In genomic region chr6:20023549-20024315, GRCh38 we compare ENCODE assay signal across 8 cellular contexts.
A peak's percentile ranks its signal among the peaks of the same experiment; 100 is the strongest.
DNase-seq lines count a peak whose midpoint lies in the region; ATAC-seq and TF ChIP-seq lines count a peak whose summit lies in the region.
"Not testable (repeated sequence)": the region's sequence is repeated elsewhere in the genome, so short reads cannot be mapped to it uniquely, and the experiment has no call there.

No MANE protein-coding gene starts in this region.

- H3K9me3 Mint-ChIP-seq in immature natural killer cell: not testable (repeated sequence)

- ATAC-seq in GM19395 (IDR thresholded peaks at IDR 0.05; ENCODE audit: unreplicated experiment): peak; percentile 87
- ATAC-seq in HG02642 (IDR thresholded peaks at IDR 0.05; ENCODE audit: poor library complexity, unreplicated experiment): peak; percentile 91
- ATAC-seq in HG03354 (IDR thresholded peaks at IDR 0.05; ENCODE audit: poor library complexity, severe bottlenecking, unreplicated experiment): peak; percentile 92

- peak overlapping the region; percentile 64 to 91 (median 89) for H3K27ac Mint-ChIP-seq in immature natural killer cell

- not testable (repeated sequence) for H3K36me3 Mint-ChIP-seq in immature natural killer cell

- TF ChIP-seq CTCF in GM12864 (IDR thresholded peaks at IDR 0.05; ENCODE audit: low read depth, low read length, missing control alignments): not testable (repeated sequence)

- peak overlapping the region; percentile 76 to 86 (median 81) for H3K4me3 Mint-ChIP-seq in immature natural killer cell

- H3K27me3 Mint-ChIP-seq in immature natural killer cell (ENCODE audit: low read depth in 3 of 3): peaks cover 9 to 17% (median 10%) of the 10 kb centered on the region in 3 donors

- H3K4me3 ChIP-seq in GM12864 (ENCODE audit: low read depth, low read length): peak overlapping the region; percentile 25

- peak; percentile 7 for DNase-seq in GM12864 (ENCODE audit: low read depth)
- DNase-seq in SKM-1 treated with dmso at 0.1 percent for 144 hours (lab: John Stamatoyannopoulos, UW; ENCODE audit: unreplicated experiment): peak; percentile 7
- peak; percentile 3 for DNase-seq in activated T-cell treated with anti-CD3 and anti-CD28 coated beads for 4 hours
- DNase-seq in immature natural killer cell: peak; percentile 80 to 85 (median 82)
- DNase-seq in stimulated activated CD8-positive, alpha-beta memory T cell treated with anti-CD3 and anti-CD28 coated beads, Interleukin-7, amount 100 ng/mL, for 4 hours (ENCODE audit: low read depth in 2 of 2): peak; percentile 15 to 17

- H3K4me1 Mint-ChIP-seq in immature natural killer cell: peaks cover 51 to 63% of the 10 kb centered on the region in 2 donors

Comparison
In these comparisons a context has a peak if more than half of its experiments do, and no peak if none do; other contexts are left out.
1. Peak in every context shown above with its lines: DNase-seq, ATAC-seq and H3K4me3 ChIP-seq.
2. DNase-seq: peak in every context shown above with its lines; median percentile 82 in immature natural killer cell; 16 in stimulated activated CD8-positive, alpha-beta memory T cell treated with anti-CD3 and anti-CD28 coated beads, Interleukin-7, amount 100 ng/mL, for 4 hours; 7 in GM12864; 7 in SKM-1 treated with dmso at 0.1 percent for 144 hours; 3 in activated T-cell treated with anti-CD3 and anti-CD28 coated beads for 4 hours.